ENCODE assay signal across 8 cellular contexts in genomic region chr9:35882265-35882848, GRCh38. TPM values are rescaled to one million over a fixed set of nuclear protein-coding genes. Genes with fewer than 3 reads are reported as not detected.
A peak's percentile ranks its signal among the peaks of the same experiment; 100 is the strongest.
DNase-seq lines count a peak whose midpoint lies in the region; ATAC-seq and TF ChIP-seq lines count a peak whose summit lies in the region.

No MANE protein-coding gene starts in this region.

- ATAC-seq in left colon (peak; percentile 89), GM21619 (IDR thresholded peaks at IDR 0.05; ENCODE audit: unreplicated experiment) (no peak)

- no peak overlapping the region for H3K27ac ChIP-seq in 22Rv1

- intact Hi-C loops in left colon (cut with DNase I, micrococcal nuclease), result loop anchor here in 1 of 2 donors (2.0 kb wide), 1 partner anchor 56 kb away; no protein-coding TSS in a partner anchor

- DNase-seq in GM19238 (ENCODE audit: insufficient read length, low spot score) (peak; percentile 55), NCI-H226 (peak; percentile 13), cerebellar nuclear complex (lab: John Stamatoyannopoulos, UW) (peak; percentile 65 to 81), left colon (peak; percentile 67 to 92)
- peak; percentile 72 for DNase-seq in activated CD4-positive, alpha-beta T cell treated with anti-CD3 and anti-CD28 coated beads for 1 hour
- DNase-seq in stimulated activated CD4-positive, alpha-beta T cell treated with anti-CD3 and anti-CD28 coated beads, Interleukin-2, amount 100 ng/mL, for 48 hours, result peak; percentile 77 to 82

- TF ChIP-seq CTCF in 22Rv1 (IDR thresholded peaks at IDR 0.05), result peak; percentile 99

RNA-seq across cellular contexts. Expression of gene OR13J1, which starts 12.2 kb away (rescaled TPM):
- not detected for total RNA-seq in left colon

RNA-seq across cellular contexts. Expression of gene HRCT1, which starts 23.6 kb away (rescaled TPM):
- total RNA-seq in left colon, result 10 to 100 TPM; 17.4 to 58.7 TPM

RNA-seq across cellular contexts. Expression of gene SPAAR, which starts 26.9 kb away (rescaled TPM):
- total RNA-seq in left colon, result 1 to 10 TPM; 1.3 to 2.1 TPM

RNA-seq across cellular contexts. Expression of gene TMEM8B, which starts 53.3 kb away (rescaled TPM):
- 10 to 100 TPM; 15.4 to 16.4 TPM for total RNA-seq in left colon

RNA-seq across cellular contexts. Expression of gene FAM221B, which starts 53.8 kb away (rescaled TPM):
- total RNA-seq in left colon, result under 1 TPM in 1 of 2 donors, not detected in 1; 0.28 TPM

Comparison
In these comparisons a context has a peak if more than half of its experiments do, and no peak if none do; other contexts are left out.
1. DNase-seq: peak in every context shown above with its lines; median percentile 80 in left colon; 80 in stimulated activated CD4-positive, alpha-beta T cell treated with anti-CD3 and anti-CD28 coated beads, Interleukin-2, amount 100 ng/mL, for 48 hours; 73 in cerebellar nuclear complex; 72 in activated CD4-positive, alpha-beta T cell treated with anti-CD3 and anti-CD28 coated beads for 1 hour; 55 in GM19238; 13 in NCI-H226.